In the genomic region with DNA sequence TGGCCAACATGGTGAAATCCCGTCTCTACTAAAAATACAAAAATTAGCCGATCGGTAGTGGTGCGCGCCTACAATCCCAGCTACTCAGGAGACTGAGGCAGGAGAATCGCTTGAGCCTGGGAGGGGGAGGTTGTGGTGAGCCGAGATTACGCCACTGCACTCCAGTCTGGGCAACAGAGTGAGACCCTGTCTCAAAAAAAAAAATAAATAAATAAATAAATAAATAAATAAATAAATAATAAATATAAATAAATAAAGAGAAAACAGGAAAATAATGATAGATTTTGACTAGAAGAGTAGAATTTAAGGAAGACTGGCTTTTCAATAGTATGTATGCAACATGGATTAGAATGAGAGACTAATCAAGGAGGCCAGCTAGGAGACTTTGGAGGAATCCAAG, we compare ENCODE assay signal across 1 cellular context.
A peak's percentile ranks its signal among the peaks of the same experiment; 100 is the strongest.
TF ChIP-seq lines count a peak whose summit lies in the region.

No MANE protein-coding gene starts in this region.

TF ChIP-seq in HEK293, 187 proteins besides CTCF, POLR2A, EP300 and RAD21 (continued from another document):
- 0 out of 2 replicates have a peak, but pooled peaks have one; percentile 17 for TF ChIP-seq ZNF341 (tag by site-specific recombination; IDR thresholded peaks at IDR 0.05; ENCODE audit: low read depth)
- peak; percentile 62; the same call in 1 of the 2 replicates for TF ChIP-seq ZNF19 (tag by site-specific recombination; IDR thresholded peaks at IDR 0.05; ENCODE audit: low read depth)
- TF ChIP-seq ZNF501 (tag by site-specific recombination; IDR thresholded peaks at IDR 0.05) = peak; percentile 65; the same call in 1 of the 2 replicates
- TF ChIP-seq, protein P1, sequence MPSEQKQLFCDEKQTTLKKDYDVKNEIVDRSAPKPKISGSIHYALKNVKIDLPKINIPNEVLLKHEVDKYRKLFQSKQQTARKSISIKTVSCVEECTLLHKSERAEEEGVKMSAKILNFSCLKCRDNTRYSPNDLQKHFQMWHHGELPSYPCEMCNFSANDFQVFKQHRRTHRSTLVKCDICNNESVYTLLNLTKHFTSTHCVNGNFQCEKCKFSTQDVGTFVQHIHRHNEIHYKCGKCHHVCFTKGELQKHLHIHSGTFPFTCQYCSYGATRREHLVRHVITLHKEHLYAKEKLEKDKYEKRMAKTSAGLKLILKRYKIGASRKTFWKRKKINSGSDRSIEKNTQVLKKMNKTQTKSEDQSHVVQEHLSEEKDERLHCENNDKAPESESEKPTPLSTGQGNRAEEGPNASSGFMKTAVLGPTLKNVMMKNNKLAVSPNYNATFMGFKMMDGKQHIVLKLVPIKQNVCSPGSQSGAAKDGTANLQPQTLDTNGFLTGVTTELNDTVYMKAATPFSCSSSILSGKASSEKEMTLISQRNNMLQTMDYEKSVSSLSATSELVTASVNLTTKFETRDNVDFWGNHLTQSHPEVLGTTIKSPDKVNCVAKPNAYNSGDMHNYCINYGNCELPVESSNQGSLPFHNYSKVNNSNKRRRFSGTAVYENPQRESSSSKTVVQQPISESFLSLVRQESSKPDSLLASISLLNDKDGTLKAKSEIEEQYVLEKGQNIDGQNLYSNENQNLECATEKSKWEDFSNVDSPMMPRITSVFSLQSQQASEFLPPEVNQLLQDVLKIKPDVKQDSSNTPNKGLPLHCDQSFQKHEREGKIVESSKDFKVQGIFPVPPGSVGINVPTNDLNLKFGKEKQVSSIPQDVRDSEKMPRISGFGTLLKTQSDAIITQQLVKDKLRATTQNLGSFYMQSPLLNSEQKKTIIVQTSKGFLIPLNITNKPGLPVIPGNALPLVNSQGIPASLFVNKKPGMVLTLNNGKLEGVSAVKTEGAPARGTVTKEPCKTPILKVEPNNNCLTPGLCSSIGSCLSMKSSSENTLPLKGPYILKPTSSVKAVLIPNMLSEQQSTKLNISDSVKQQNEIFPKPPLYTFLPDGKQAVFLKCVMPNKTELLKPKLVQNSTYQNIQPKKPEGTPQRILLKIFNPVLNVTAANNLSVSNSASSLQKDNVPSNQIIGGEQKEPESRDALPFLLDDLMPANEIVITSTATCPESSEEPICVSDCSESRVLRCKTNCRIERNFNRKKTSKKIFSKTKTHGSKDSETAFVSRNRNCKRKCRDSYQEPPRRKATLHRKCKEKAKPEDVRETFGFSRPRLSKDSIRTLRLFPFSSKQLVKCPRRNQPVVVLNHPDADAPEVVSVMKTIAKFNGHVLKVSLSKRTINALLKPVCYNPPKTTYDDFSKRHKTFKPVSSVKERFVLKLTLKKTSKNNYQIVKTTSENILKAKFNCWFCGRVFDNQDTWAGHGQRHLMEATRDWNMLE (tag by site-specific recombination; conservative IDR thresholded peaks at IDR 0.05; ENCODE audit: low read depth) = peak; percentile 97
- TF ChIP-seq, protein P2, sequence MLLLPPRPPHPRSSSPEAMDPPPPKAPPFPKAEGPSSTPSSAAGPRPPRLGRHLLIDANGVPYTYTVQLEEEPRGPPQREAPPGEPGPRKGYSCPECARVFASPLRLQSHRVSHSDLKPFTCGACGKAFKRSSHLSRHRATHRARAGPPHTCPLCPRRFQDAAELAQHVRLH (tag by site-specific recombination; IDR thresholded peaks at IDR 0.05) = peak; percentile 80
- 0 out of 2 replicates have a peak, but pooled peaks have one; percentile 56 for TF ChIP-seq ZNF791 (tag by site-specific recombination; IDR thresholded peaks at IDR 0.05)
- peak; percentile 88 for TF ChIP-seq ZBTB8A (tag by site-specific recombination; IDR thresholded peaks at IDR 0.05)
- TF ChIP-seq ZNF121 (tag by site-specific recombination; IDR thresholded peaks at IDR 0.05) = peak; percentile 37; the same call in 1 of the 2 replicates
- TF ChIP-seq, protein P3, sequence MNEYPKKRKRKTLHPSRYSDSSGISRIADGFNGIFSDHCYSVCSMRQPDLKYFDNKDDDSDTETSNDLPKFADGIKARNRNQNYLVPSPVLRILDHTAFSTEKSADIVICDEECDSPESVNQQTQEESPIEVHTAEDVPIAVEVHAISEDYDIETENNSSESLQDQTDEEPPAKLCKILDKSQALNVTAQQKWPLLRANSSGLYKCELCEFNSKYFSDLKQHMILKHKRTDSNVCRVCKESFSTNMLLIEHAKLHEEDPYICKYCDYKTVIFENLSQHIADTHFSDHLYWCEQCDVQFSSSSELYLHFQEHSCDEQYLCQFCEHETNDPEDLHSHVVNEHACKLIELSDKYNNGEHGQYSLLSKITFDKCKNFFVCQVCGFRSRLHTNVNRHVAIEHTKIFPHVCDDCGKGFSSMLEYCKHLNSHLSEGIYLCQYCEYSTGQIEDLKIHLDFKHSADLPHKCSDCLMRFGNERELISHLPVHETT (tag by site-specific recombination; IDR thresholded peaks at IDR 0.05) = peak; percentile 49; the same call in 1 of the 2 replicates
- TF ChIP-seq ZFP37 (tag by site-specific recombination; IDR thresholded peaks at IDR 0.05) = peak; percentile 72; the same call in 1 of the 2 replicates
- peak; percentile 64; the same call in 1 of the 2 replicates for TF ChIP-seq ZNF202 (tag by site-specific recombination; IDR thresholded peaks at IDR 0.05; ENCODE audit: borderline replicate concordance)
- peak; percentile 91 for TF ChIP-seq ZNF140 (tag by site-specific recombination; IDR thresholded peaks at IDR 0.05)
- peak; percentile 89 for TF ChIP-seq ZXDB (tag by site-specific recombination; IDR thresholded peaks at IDR 0.05)
- TF ChIP-seq ZNF138 (tag by site-specific recombination; IDR thresholded peaks at IDR 0.05; ENCODE audit: borderline replicate concordance) = 0 out of 2 replicates have a peak, but pooled peaks have one; percentile 68
- TF ChIP-seq, protein P4, sequence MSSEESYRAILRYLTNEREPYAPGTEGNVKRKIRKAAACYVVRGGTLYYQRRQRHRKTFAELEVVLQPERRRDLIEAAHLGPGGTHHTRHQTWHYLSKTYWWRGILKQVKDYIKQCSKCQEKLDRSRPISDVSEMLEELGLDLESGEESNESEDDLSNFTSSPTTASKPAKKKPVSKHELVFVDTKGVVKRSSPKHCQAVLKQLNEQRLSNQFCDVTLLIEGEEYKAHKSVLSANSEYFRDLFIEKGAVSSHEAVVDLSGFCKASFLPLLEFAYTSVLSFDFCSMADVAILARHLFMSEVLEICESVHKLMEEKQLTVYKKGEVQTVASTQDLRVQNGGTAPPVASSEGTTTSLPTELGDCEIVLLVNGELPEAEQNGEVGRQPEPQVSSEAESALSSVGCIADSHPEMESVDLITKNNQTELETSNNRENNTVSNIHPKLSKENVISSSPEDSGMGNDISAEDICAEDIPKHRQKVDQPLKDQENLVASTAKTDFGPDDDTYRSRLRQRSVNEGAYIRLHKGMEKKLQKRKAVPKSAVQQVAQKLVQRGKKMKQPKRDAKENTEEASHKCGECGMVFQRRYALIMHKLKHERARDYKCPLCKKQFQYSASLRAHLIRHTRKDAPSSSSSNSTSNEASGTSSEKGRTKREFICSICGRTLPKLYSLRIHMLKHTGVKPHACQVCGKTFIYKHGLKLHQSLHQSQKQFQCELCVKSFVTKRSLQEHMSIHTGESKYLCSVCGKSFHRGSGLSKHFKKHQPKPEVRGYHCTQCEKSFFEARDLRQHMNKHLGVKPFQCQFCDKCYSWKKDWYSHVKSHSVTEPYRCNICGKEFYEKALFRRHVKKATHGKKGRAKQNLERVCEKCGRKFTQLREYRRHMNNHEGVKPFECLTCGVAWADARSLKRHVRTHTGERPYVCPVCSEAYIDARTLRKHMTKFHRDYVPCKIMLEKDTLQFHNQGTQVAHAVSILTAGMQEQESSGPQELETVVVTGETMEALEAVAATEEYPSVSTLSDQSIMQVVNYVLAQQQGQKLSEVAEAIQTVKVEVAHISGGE (tag by site-specific recombination; conservative IDR thresholded peaks at IDR 0.05; ENCODE audit: low read depth) = peak; percentile 86
- TF ChIP-seq ZNF558 (tag by site-specific recombination; IDR thresholded peaks at IDR 0.05) = peak; percentile 87
- peak; percentile 88 for TF ChIP-seq ZNF433 (tag by site-specific recombination; IDR thresholded peaks at IDR 0.05; ENCODE audit: low read depth)
- TF ChIP-seq ZNF426 (tag by site-specific recombination; IDR thresholded peaks at IDR 0.05) = peak; percentile 97
TF ChIP-seq in HEK293: peak in this region for 36; not testable (repeated sequence) for 151.
